ENCODE assay signal across 10 cellular contexts in genomic region chr15:66772967-66773873, GRCh38.
DNase-seq lines count a peak whose midpoint lies in the region; ATAC-seq and TF ChIP-seq lines count a peak whose summit lies in the region.
"Had no signal": no experiment of that assay in that cellular context is flagged by ENCODE, and none has a peak within 500 bp of the region (broad histone marks: within the 10 kb centered on the region; RNA-seq: fewer than 3 reads in every experiment).

No MANE protein-coding gene starts in this region.

- WGBS in mesodermal cell (ENCODE audit: insufficient coverage in 2 of 2), 2 experiments, result 62 to 72% methylated on average over 5 to 15 of the region's 16 CpGs
- WGBS in tibial nerve, 2 donors, result 29 to 50% methylated on average over 15 to 16 of the region's 16 CpGs

- CTCF ChIA-PET in Panc1 (lab: Charles Lee), result interaction anchor here (0.6 to 0.9 kb wide), 4 partner anchors 70 to 154 kb away, joined by 3 to 5 read pairs (median 3); no protein-coding TSS in a partner anchor

- ATAC-seq in Panc1 (peak; percentile 1; the same call in 1 of the 2 replicates), GM21737 (IDR thresholded peaks at IDR 0.05; ENCODE audit: unreplicated experiment) (no peak), HG03442 (IDR thresholded peaks at IDR 0.05; ENCODE audit: unreplicated experiment) (no peak)

- peak overlapping the region; percentile 96 for H3K27ac ChIP-seq in Panc1 (ENCODE audit: low read length)
- peak overlapping the region; percentile 80 for H3K27ac ChIP-seq in mesodermal cell (ENCODE audit: low read depth, low read length, severe bottlenecking)
- peak overlapping the region; percentile 38 to 83 (median 68) for H3K27ac ChIP-seq in tibial nerve

- TF ChIP-seq CTCF in Panc1 (IDR thresholded peaks at IDR 0.05), result no peak
- TF ChIP-seq CTCF in epithelial cell of proximal tubule (conservative IDR thresholded peaks at IDR 0.05; ENCODE audit: low read depth, low read length), result no peak
- TF ChIP-seq CTCF in tibial nerve (IDR thresholded peaks at IDR 0.05), result no peak

- POLR2A ChIA-PET in Panc1 (lab: Charles Lee), result no interaction called here

- BruUV-seq in Panc1 (replicated peaks; lab: Mats Ljungman, UMichigan), result no TSS peak

- no peaks in the 10 kb centered on the region for H3K27me3 ChIP-seq in Panc1 (ENCODE audit: control insufficient read depth, insufficient read depth, low read length)
- no peaks in the 10 kb centered on the region for H3K27me3 ChIP-seq in tibial nerve

- H3K9me3 ChIP-seq in Panc1 (ENCODE audit: control insufficient read depth, insufficient read depth, low read depth, low read length) (no peaks in the 10 kb centered on the region), mesodermal cell (ENCODE audit: control insufficient read depth, low read length) (no peaks in the 10 kb centered on the region), tibial nerve (no peaks in the 10 kb centered on the region)

- H3K4me3 ChIP-seq in Panc1 (ENCODE audit: low read depth in 2 of 2, low read length in 2 of 2), result no peak overlapping the region
- H3K4me3 ChIP-seq in epithelial cell of proximal tubule (ENCODE audit: low read depth, low read length), result no peak overlapping the region
- H3K4me3 ChIP-seq in mesodermal cell (ENCODE audit: extremely low read depth, insufficient read depth, low read length, poor library complexity, severe bottlenecking), result no peak overlapping the region
- no peak overlapping the region for H3K4me3 ChIP-seq in tibial nerve

- no peak for TF ChIP-seq POLR2A in tibial nerve (IDR thresholded peaks at IDR 0.05)

- no peaks in the 10 kb centered on the region for H3K36me3 ChIP-seq in Panc1 (ENCODE audit: control insufficient read depth, insufficient read depth, low read length)
- peaks cover 78% of the 10 kb centered on the region for H3K36me3 ChIP-seq in mesodermal cell (ENCODE audit: control insufficient read depth, insufficient read depth, low read length)
- no peaks in the 10 kb centered on the region for H3K36me3 ChIP-seq in tibial nerve

- H3K4me1 ChIP-seq in Panc1 (ENCODE audit: control insufficient read depth, insufficient read depth, low read length), result peaks cover 97% of the 10 kb centered on the region
- peaks cover 82% of the 10 kb centered on the region for H3K4me1 ChIP-seq in mesodermal cell (ENCODE audit: control insufficient read depth, insufficient read depth, low read length, poor library complexity, severe bottlenecking)
- H3K4me1 ChIP-seq in tibial nerve, result peaks cover 0 to 56% (median 25%) of the 10 kb centered on the region in 4 donors

- intact Hi-C loops in Panc1 (cut with micrococcal nuclease; ENCODE audit: unreplicated experiment), result loop anchor here (5.0 kb wide), 1 partner anchor 79 kb away; no protein-coding TSS in a partner anchor

- DNase-seq in Panc1 (ENCODE audit: low read depth, low spot score) (no peak), epithelial cell of proximal tubule (ENCODE audit: low read depth) (peak; percentile 75), tibial nerve (ENCODE audit: low spot score in 2 of 2) (no peak)
- no peak for DNase-seq in stimulated activated CD4-positive, alpha-beta T cell treated with anti-CD3 and anti-CD28 coated beads, Interleukin-4, amount 100 ng/mL, for 24 hours
- DNase-seq in effector CD8-positive, alpha-beta T cell (lab: John Stamatoyannopoulos, UW), result no peak
- DNase-seq: activated CD4-positive, alpha-beta memory T cell treated with anti-CD3 and anti-CD28 coated beads, Interleukin-2, amount 10 ng/mL, durations not matched to agents 7 days and 5 days; mammary epithelial cell had no signal

- TF ChIP-seq EP300 in tibial nerve (IDR thresholded peaks at IDR 0.05), result no peak

- in situ Hi-C loops in Panc1 (cut with HindIII; ENCODE audit: low pct_unique_long_range_greater_than_20kb, low sequenced_read_pairs), result no loop called here
